In the genomic region with DNA sequence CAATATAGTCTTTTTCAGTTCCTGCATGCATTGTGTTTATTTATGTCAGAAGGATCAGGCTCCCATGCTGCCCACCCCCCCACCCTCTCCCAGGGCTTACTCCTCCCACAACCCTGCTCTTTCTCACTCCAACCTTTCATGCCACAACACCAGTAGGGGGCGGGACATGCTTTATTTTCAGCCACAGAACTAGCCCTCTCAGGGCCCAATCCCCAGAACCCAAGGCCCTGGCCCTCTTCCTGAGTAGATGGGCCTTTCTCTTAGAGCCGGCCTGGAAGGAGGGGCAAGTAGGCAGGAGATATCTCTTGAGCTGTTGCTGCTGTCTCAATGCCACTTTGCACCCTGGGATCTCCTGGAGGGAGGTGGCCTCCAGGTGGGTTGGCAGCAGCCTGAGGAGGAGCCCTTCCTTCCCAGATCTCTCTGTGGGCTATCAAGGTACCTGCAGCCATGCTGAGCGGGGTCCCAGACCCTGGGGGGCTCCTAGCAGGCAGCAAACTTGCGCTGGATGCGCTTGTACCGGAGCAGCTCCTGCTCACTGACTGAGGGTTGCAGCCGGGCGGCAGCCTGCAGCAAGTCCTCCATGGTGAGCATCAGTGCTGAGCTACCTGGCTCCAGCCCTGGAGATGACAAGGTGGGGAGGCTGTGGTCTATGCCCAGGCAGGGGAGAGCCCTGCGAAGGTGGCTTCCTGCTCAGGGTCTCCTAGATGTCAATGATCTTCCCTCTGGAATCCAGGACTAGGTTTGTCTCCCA, we compare ENCODE assay signal across 8 cellular contexts. TPM values are rescaled to one million over a fixed set of nuclear protein-coding genes. Genes with fewer than 3 reads are reported as not detected.
DNase-seq lines count a peak whose midpoint lies in the region; ATAC-seq, FAIRE-seq and TF ChIP-seq lines count a peak whose summit lies in the region.

No MANE protein-coding gene starts in this region.

- H3K79me2 ChIP-seq in GM23338 (replicated peaks; ENCODE audit: insufficient read depth) (no peaks in the 10 kb centered on the region), H1 (ENCODE audit: control insufficient read depth in 1 of 2, insufficient read depth in 2 of 2, low read length in 2 of 2) (no peaks in the 10 kb centered on the region)

- no peaks in the 10 kb centered on the region for H3K9me2 ChIP-seq in GM23338 (ENCODE audit: insufficient read depth)

- TF ChIP-seq RAD21 in H1 (IDR thresholded peaks at IDR 0.05 in 1 of 2, conservative IDR thresholded peaks at IDR 0.05 in 1 of 2; ENCODE audit: low read depth in 2 of 2, low read length in 2 of 2), result peak; percentile 69 to 79

- no peak overlapping the region for H3K27ac ChIP-seq in GM23338 (ENCODE audit: low read depth)
- no peak overlapping the region for H3K27ac ChIP-seq in H1 (ENCODE audit: low read depth, low read length)
- H3K27ac ChIP-seq in substantia nigra (ENCODE audit: low read depth, low read length, poor library complexity, severe bottlenecking), result no peak overlapping the region

- no peak overlapping the region for H3K9ac ChIP-seq in H1 (replicated peaks in 1 of 4; ENCODE audit: extremely low read depth in 1 of 4, low read depth in 3 of 4, low read length in 3 of 4)

- no peak overlapping the region for H3K4me3 ChIP-seq in BE2C (ENCODE audit: low read depth, low read length)
- H3K4me3 ChIP-seq in GM23338, result no peak overlapping the region
- H3K4me3 ChIP-seq in H1 (ENCODE audit: extremely low read depth in 1 of 4, insufficient read depth in 2 of 4, low read depth in 3 of 4, low read length in 4 of 4), result no peak overlapping the region

- no peak overlapping the region for H2BK120ac ChIP-seq in H1 (replicated peaks; ENCODE audit: low read depth, low read length)

- peaks cover 3% of the 10 kb centered on the region; the same call in 2 of the 3 replicates for H3K36me3 Mint-ChIP-seq in GM23338 (ENCODE audit: low read depth)
- peaks cover 46 to 61% of the 10 kb centered on the region in 2 donors for H3K36me3 Mint-ChIP-seq in stimulated activated naive B cell treated with anti-CD40 and anti-IgM and Interleukin-4, amounts not matched to agents 10 μg/mL and 1 μg/mL and 100 μg/mL, for 72 hours
- peaks cover 21% of the 10 kb centered on the region for H3K36me3 Mint-ChIP-seq in mesothelial cell of epicardium

- H2BK12ac ChIP-seq in H1 (ENCODE audit: low read depth, low read length), result 0 out of 2 replicates have a peak overlapping the region, but pooled peaks have one; percentile 68

- H3K18ac ChIP-seq in H1 (ENCODE audit: extremely low read depth, low read length), result peak overlapping the region; percentile 71; the same call in 1 of the 2 replicates

- H2AFZ ChIP-seq in GM23338, result no peak overlapping the region
- H2AFZ ChIP-seq in H1 (ENCODE audit: low read length), result no peak overlapping the region

- H3K9me3 Mint-ChIP-seq in GM23338 (no peaks in the 10 kb centered on the region), mesothelial cell of epicardium (no peaks in the 10 kb centered on the region)
- H3K9me3 Mint-ChIP-seq in stimulated activated naive B cell treated with anti-CD40 and anti-IgM and Interleukin-4, amounts not matched to agents 10 μg/mL and 1 μg/mL and 100 μg/mL, for 72 hours, result no peaks in the 10 kb centered on the region

- H3K4ac ChIP-seq in H1 (replicated peaks; ENCODE audit: insufficient read length, low read depth, low read length), result no peak overlapping the region

- H3K23me2 ChIP-seq in H1 (ENCODE audit: low read depth, low read length), result peaks cover 10% of the 10 kb centered on the region

- FAIRE-seq in H1 (lab: Jason Lieb, UNC), result no peak

- H4K20me1 ChIP-seq in GM23338 (replicated peaks; ENCODE audit: insufficient read depth) (no peaks in the 10 kb centered on the region), H1 (replicated peaks in 1 of 2; ENCODE audit: control insufficient read depth in 1 of 2, insufficient read depth in 2 of 2, low read length in 2 of 2) (peaks cover 0 to 2% of the 10 kb centered on the region in 2 experiments)

- H3K36me3 ChIP-seq in BE2C (peaks cover 6% of the 10 kb centered on the region), GM23338 (ENCODE audit: insufficient read depth) (no peaks in the 10 kb centered on the region; the same call in 1 of the 2 replicates), H1 (ENCODE audit: control insufficient read depth in 2 of 4, insufficient read depth in 4 of 4, low read length in 3 of 4) (peaks cover 0 to 2% (median 0%) of the 10 kb centered on the region in 4 experiments; a peak in 1 of 8 replicates)

- POLR2A ChIA-PET in H1 (lab: Charles Lee; ENCODE audit: partially characterized antibody), result interaction anchor here (0.6 to 5.3 kb wide), 18 partner anchors 11 to 158 kb away, joined by 3 to 27 read pairs (median 4); partner anchors contain the start of genes CNPY3, CUL7, PEX6 and PPP2R5D

- H3F3A ChIP-seq in GM23338 (replicated peaks; ENCODE audit: low read depth), result peaks cover 17% of the 10 kb centered on the region; the same call in 1 of the 2 replicates

- H3K79me1 ChIP-seq in H1 (ENCODE audit: low read depth, low read length), result no peaks in the 10 kb centered on the region; the same call in 1 of the 2 replicates

- 78% methylated on average over 9 of the region's 9 CpGs; no CpG with 5 or more reads in 1 of the 2 experiments for WGBS in H1 (ENCODE audit: extremely low coverage in 1 of 2, insufficient coverage in 1 of 2, insufficient read length in 1 of 2, insufficient replicate concordance in 2 of 2, low coverage in 1 of 2, low lambda C conversion rate in 2 of 2, missing lambda C conversion rate in 1 of 2), 2 experiments

- H4K91ac ChIP-seq in H1 (replicated peaks; ENCODE audit: insufficient read length, low read length), result no peak overlapping the region

- no peak overlapping the region for H2BK15ac ChIP-seq in H1 (ENCODE audit: low read length)

- H3K4me3 Mint-ChIP-seq in GM23338, result no peak overlapping the region
- no peak overlapping the region for H3K4me3 Mint-ChIP-seq in stimulated activated naive B cell treated with anti-CD40 and anti-IgM and Interleukin-4, amounts not matched to agents 10 μg/mL and 1 μg/mL and 100 μg/mL, for 72 hours
- no peak overlapping the region for H3K4me3 Mint-ChIP-seq in mesothelial cell of epicardium

- no peak overlapping the region for H3K27ac Mint-ChIP-seq in GM23338
- H3K27ac Mint-ChIP-seq in stimulated activated naive B cell treated with anti-CD40 and anti-IgM and Interleukin-4, amounts not matched to agents 10 μg/mL and 1 μg/mL and 100 μg/mL, for 72 hours, result no peak overlapping the region
- no peak overlapping the region for H3K27ac Mint-ChIP-seq in mesothelial cell of epicardium

- no peaks in the 10 kb centered on the region for H3K27me3 ChIP-seq in BE2C
- peaks cover 21% of the 10 kb centered on the region for H3K27me3 ChIP-seq in GM23338 (ENCODE audit: insufficient read depth)
- H3K27me3 ChIP-seq in H1 (replicated peaks in 1 of 4; ENCODE audit: control insufficient read depth in 3 of 4, extremely low read depth in 1 of 4, insufficient read depth in 3 of 4, low read length in 3 of 4), result peaks cover 0 to 13% (median 10%) of the 10 kb centered on the region in 4 experiments; a peak in 5 of 7 replicates

- no peak overlapping the region for H2BK20ac ChIP-seq in H1 (ENCODE audit: low read length)

- peak; percentile 53 for TF ChIP-seq CTCF in BE2C (IDR thresholded peaks at IDR 0.05; ENCODE audit: low read depth, low read length)
- peak; percentile 52 to 79 for TF ChIP-seq CTCF in GM23338 (conservative IDR thresholded peaks at IDR 0.05; ENCODE audit: low read depth in 2 of 2)
- TF ChIP-seq CTCF in H1 (IDR thresholded peaks at IDR 0.05; ENCODE audit: control extremely low read depth in 1 of 3, insufficient read depth in 1 of 3, low read depth in 1 of 3, low read length in 3 of 3), result peak in 2 of 3 experiments; percentile 50 to 63; a peak in 3 of 4 replicates
- no peak for TF ChIP-seq CTCF in mesothelial cell of epicardium (IDR thresholded peaks at IDR 0.05; ENCODE audit: unreplicated experiment)

- CTCF ChIA-PET in H1 (lab: Charles Lee; ENCODE audit: partially characterized antibody), result interaction anchor here (0.6 to 4.3 kb wide), 33 partner anchors 8 to 392 kb away, joined by 3 to 33 read pairs (median 5); partner anchors contain the start of genes CNPY3, PEX6 and PPP2R5D

- peak; percentile 67 for ATAC-seq in GM23338
- ATAC-seq in stimulated activated naive B cell treated with anti-CD40 and anti-IgM and Interleukin-4, amounts not matched to agents 10 μg/mL and 1 μg/mL and 100 μg/mL, for 72 hours (replicated peaks), result peak; percentile 46 to 48

- H3K4me2 ChIP-seq in GM23338 (no peak overlapping the region), H1 (ENCODE audit: insufficient read depth in 1 of 2, low read depth in 2 of 2, low read length in 2 of 2) (no peak overlapping the region)

- H3K4me1 Mint-ChIP-seq in GM23338 (peaks cover 10% of the 10 kb centered on the region; the same call in 2 of the 3 replicates), mesothelial cell of epicardium (peaks cover 13% of the 10 kb centered on the region)
- peaks cover 20 to 21% of the 10 kb centered on the region in 2 donors for H3K4me1 Mint-ChIP-seq in stimulated activated naive B cell treated with anti-CD40 and anti-IgM and Interleukin-4, amounts not matched to agents 10 μg/mL and 1 μg/mL and 100 μg/mL, for 72 hours

- no peak for TF ChIP-seq POLR2A in H1 (IDR thresholded peaks at IDR 0.05; ENCODE audit: control extremely low read depth in 1 of 2, low read depth in 2 of 2, low read length in 2 of 2)

- H3K27me3 Mint-ChIP-seq in GM23338 (ENCODE audit: insufficient read depth, low read depth, poor library complexity) (peaks cover 30% of the 10 kb centered on the region), mesothelial cell of epicardium (ENCODE audit: low read depth) (peaks cover 29% of the 10 kb centered on the region)
- peaks cover 5 to 20% of the 10 kb centered on the region in 2 donors for H3K27me3 Mint-ChIP-seq in stimulated activated naive B cell treated with anti-CD40 and anti-IgM and Interleukin-4, amounts not matched to agents 10 μg/mL and 1 μg/mL and 100 μg/mL, for 72 hours

- no peak overlapping the region for H3K14ac ChIP-seq in H1 (ENCODE audit: insufficient read length)

- DNase-seq in BE2C, result peak; percentile 70
- DNase-seq in GM23338 (ENCODE audit: low spot score), result peak; percentile 96
- peak; percentile 36 for DNase-seq in RPMI7951 (ENCODE audit: low read depth)
- DNase-seq in H1 (ENCODE audit: low read depth in 1 of 2, low spot score in 2 of 2), result peak; percentile 64 to 82
- no peak for DNase-seq in stimulated activated naive B cell treated with anti-CD40 and anti-IgM and Interleukin-4, amounts not matched to agents 10 μg/mL and 1 μg/mL and 100 μg/mL, for 72 hours
- no peak for DNase-seq in mesothelial cell of epicardium (ENCODE audit: low spot score in 2 of 2, unreplicated experiment in 2 of 2)
- no peak for DNase-seq in substantia nigra (lab: John Stamatoyannopoulos, UW)
- no peak for DNase-seq in putamen (ENCODE audit: low spot score)

- H2AK5ac ChIP-seq in H1 (ENCODE audit: low read depth, low read length), result no peak overlapping the region

- H2BK5ac ChIP-seq in H1 (ENCODE audit: low read depth, low read length), result no peak overlapping the region; the same call in 1 of the 2 replicates

- no peak for TF ChIP-seq EP300 in H1 (IDR thresholded peaks at IDR 0.05; ENCODE audit: borderline replicate concordance in 1 of 2, low read depth in 2 of 2, low read length in 2 of 2)

- H4K5ac ChIP-seq in H1 (ENCODE audit: insufficient read length, low read depth, low read length), result no peak overlapping the region

- no peak overlapping the region for H3K56ac ChIP-seq in H1 (replicated peaks; ENCODE audit: insufficient read length, low read depth, low read length)

- no peak overlapping the region for H3K23ac ChIP-seq in H1 (ENCODE audit: insufficient read length)

- peak overlapping the region; percentile 26; the same call in 1 of the 2 replicates for H4K8ac ChIP-seq in H1 (ENCODE audit: extremely low read depth, insufficient read depth, low read length)

- H3K4me1 ChIP-seq in BE2C, result no peaks in the 10 kb centered on the region
- peaks cover 7% of the 10 kb centered on the region; the same call in 1 of the 2 replicates for H3K4me1 ChIP-seq in GM23338 (ENCODE audit: insufficient read depth)
- H3K4me1 ChIP-seq in H1 (replicated peaks in 1 of 4; ENCODE audit: control insufficient read depth in 3 of 4, insufficient read depth in 4 of 4, low read length in 3 of 4), result peaks cover 0 to 10% (median 6%) of the 10 kb centered on the region in 4 experiments; a peak in 5 of 7 replicates

- no peaks in the 10 kb centered on the region for H3K9me3 ChIP-seq in BE2C
- H3K9me3 ChIP-seq in H1 (ENCODE audit: insufficient read depth in 2 of 2, low read depth in 1 of 2, low read length in 1 of 2), result no peaks in the 10 kb centered on the region

RNA-seq across cellular contexts. Expression of gene GNMT, which starts 3.5 kb away (rescaled TPM):
- polyA plus RNA-seq in BE2C (2012; ENCODE audit: insufficient read depth, insufficient read length, low read depth), result 0.42 TPM
- total RNA-seq in GM23338 (2014; rRNA removed; shearing (Covaris generic)), result not detected in 2 replicates
- polyA plus RNA-seq in GM23338 (2016; fragmentation: Nextera tagmentation; extraction: Ambion mirVana) (0.52 and 2.5 TPM in 2 replicates), H1 (2011; rRNA removed) (3.4 and 4.3 TPM in 2 replicates)
- 0.12 TPM in 1 of 2 replicates, not detected in the other for total RNA-seq in RPMI7951 (2014; rRNA removed; shearing (Covaris generic))
- total RNA-seq in H1 (2021; fragmentation: NEBNext Ultra II Directional; extraction: Animal tissue kit (Norgen Biotek cat#: 25700)), result 1.8 TPM in 2 replicates
- 3.4 TPM for polyA plus RNA-seq in H1 (2011; cell fraction: cytosol; rRNA removed)
- 4.2 TPM for polyA plus RNA-seq in H1 (2011; cell fraction: nucleus; rRNA removed)
- polyA plus RNA-seq in H1 (2012, experiment 1 of 2), result 1.0 to 3.1 TPM (median 2.3 TPM) in 4 replicates
- polyA plus RNA-seq in H1 (2012, experiment 2 of 2), result 2.0 TPM
- 1.3 TPM for polyA plus RNA-seq in H1 (2013, experiment 1 of 2)
- 0.85 TPM for polyA plus RNA-seq in H1 (2013, experiment 2 of 2)
- polyA minus RNA-seq in H1 (2011; rRNA and poly(A)+ RNA removed), result 1.0 and 1.6 TPM in 2 replicates
- 1.1 TPM for polyA minus RNA-seq in H1 (2011; cell fraction: cytosol; rRNA and poly(A)+ RNA removed)
- polyA minus RNA-seq in H1 (2011; cell fraction: nucleus; rRNA and poly(A)+ RNA removed), result 1.2 TPM
- total RNA-seq in mesothelial cell of epicardium, result 1.2 to 1.7 TPM (median 1.4 TPM) in 3 replicates

RNA-seq across cellular contexts. Expression of gene PEX6, which starts 15.0 kb away (rescaled TPM):
- polyA plus RNA-seq in BE2C (2012; ENCODE audit: insufficient read depth, insufficient read length, low read depth), result 23.2 TPM
- total RNA-seq in GM23338 (2014; rRNA removed; shearing (Covaris generic)), result 24.8 and 25.1 TPM in 2 replicates
- polyA plus RNA-seq in GM23338 (2016; fragmentation: Nextera tagmentation; extraction: Ambion mirVana), result 5.2 and 6.5 TPM in 2 replicates
- 16.5 and 18.1 TPM in 2 replicates for total RNA-seq in RPMI7951 (2014; rRNA removed; shearing (Covaris generic))
- 11.7 and 12.5 TPM in 2 replicates for total RNA-seq in H1 (2021; fragmentation: NEBNext Ultra II Directional; extraction: Animal tissue kit (Norgen Biotek cat#: 25700))
- 6.4 and 11.6 TPM in 2 replicates for polyA plus RNA-seq in H1 (2011; rRNA removed)
- 9.2 TPM for polyA plus RNA-seq in H1 (2011; cell fraction: cytosol; rRNA removed)
- polyA plus RNA-seq in H1 (2011; cell fraction: nucleus; rRNA removed), result 29.3 TPM
- 8.5 to 13.3 TPM (median 13.1 TPM) in 4 replicates for polyA plus RNA-seq in H1 (2012, experiment 1 of 2)
- 13.0 TPM for polyA plus RNA-seq in H1 (2012, experiment 2 of 2)
- polyA plus RNA-seq in H1 (2013, experiment 1 of 2), result 5.4 TPM
- polyA plus RNA-seq in H1 (2013, experiment 2 of 2), result 4.6 TPM
- 7.5 and 10.5 TPM in 2 replicates for polyA minus RNA-seq in H1 (2011; rRNA and poly(A)+ RNA removed)
- polyA minus RNA-seq in H1 (2011; cell fraction: cytosol; rRNA and poly(A)+ RNA removed), result 9.2 TPM
- polyA minus RNA-seq in H1 (2011; cell fraction: nucleus; rRNA and poly(A)+ RNA removed), result 7.4 TPM
- total RNA-seq in mesothelial cell of epicardium, result 31.2 to 32.9 TPM (median 32.3 TPM) in 3 replicates

RNA-seq across cellular contexts. Expression of gene PPP2R5D, which starts 20.3 kb away (rescaled TPM):
- polyA plus RNA-seq in BE2C (2012; ENCODE audit: insufficient read depth, insufficient read length, low read depth), result 63.3 TPM
- total RNA-seq in GM23338 (2014; rRNA removed; shearing (Covaris generic)), result 49.9 and 55.3 TPM in 2 replicates
- polyA plus RNA-seq in GM23338 (2016; fragmentation: Nextera tagmentation; extraction: Ambion mirVana) (16.5 and 20.0 TPM in 2 replicates), H1 (2011; rRNA removed) (55.7 and 68.1 TPM in 2 replicates)
- 81.0 and 98.6 TPM in 2 replicates for total RNA-seq in RPMI7951 (2014; rRNA removed; shearing (Covaris generic))
- 52.1 and 52.4 TPM in 2 replicates for total RNA-seq in H1 (2021; fragmentation: NEBNext Ultra II Directional; extraction: Animal tissue kit (Norgen Biotek cat#: 25700))
- 62.8 TPM for polyA plus RNA-seq in H1 (2011; cell fraction: cytosol; rRNA removed)
- polyA plus RNA-seq in H1 (2011; cell fraction: nucleus; rRNA removed), result 84.9 TPM
- 53.0 to 61.3 TPM (median 58.4 TPM) in 4 replicates for polyA plus RNA-seq in H1 (2012, experiment 1 of 2)
- 57.5 TPM for polyA plus RNA-seq in H1 (2012, experiment 2 of 2)
- polyA plus RNA-seq in H1 (2013, experiment 1 of 2), result 40.6 TPM
- polyA plus RNA-seq in H1 (2013, experiment 2 of 2), result 38.3 TPM
- 86.8 and 99.6 TPM in 2 replicates for polyA minus RNA-seq in H1 (2011; rRNA and poly(A)+ RNA removed)
- polyA minus RNA-seq in H1 (2011; cell fraction: cytosol; rRNA and poly(A)+ RNA removed), result 27.6 TPM
- polyA minus RNA-seq in H1 (2011; cell fraction: nucleus; rRNA and poly(A)+ RNA removed), result 26.3 TPM
- total RNA-seq in mesothelial cell of epicardium, result 45.1 to 46.3 TPM (median 46.2 TPM) in 3 replicates

RNA-seq across cellular contexts. Expression of gene CNPY3, which starts 34.8 kb away (rescaled TPM):
- 63.3 TPM for polyA plus RNA-seq in BE2C (2012; ENCODE audit: insufficient read depth, insufficient read length, low read depth)
- total RNA-seq in GM23338 (2014; rRNA removed; shearing (Covaris generic)), result 66.3 and 67.0 TPM in 2 replicates
- 68.5 and 74.5 TPM in 2 replicates for polyA plus RNA-seq in GM23338 (2016; fragmentation: Nextera tagmentation; extraction: Ambion mirVana)
- total RNA-seq in RPMI7951 (2014; rRNA removed; shearing (Covaris generic)), result 70.0 and 83.3 TPM in 2 replicates
- total RNA-seq in H1 (2021; fragmentation: NEBNext Ultra II Directional; extraction: Animal tissue kit (Norgen Biotek cat#: 25700)), result 64.5 and 67.9 TPM in 2 replicates
- polyA plus RNA-seq in H1 (2011; rRNA removed), result 49.6 and 64.1 TPM in 2 replicates
- polyA plus RNA-seq in H1 (2011; cell fraction: cytosol; rRNA removed), result 60.8 TPM
- 51.3 TPM for polyA plus RNA-seq in H1 (2011; cell fraction: nucleus; rRNA removed)
- 61.8 to 73.0 TPM (median 65.9 TPM) in 4 replicates for polyA plus RNA-seq in H1 (2012, experiment 1 of 2)
- 69.9 TPM for polyA plus RNA-seq in H1 (2012, experiment 2 of 2)
- polyA plus RNA-seq in H1 (2013, experiment 1 of 2), result 65.9 TPM
- 80.1 TPM for polyA plus RNA-seq in H1 (2013, experiment 2 of 2)
- 26.1 and 34.2 TPM in 2 replicates for polyA minus RNA-seq in H1 (2011; rRNA and poly(A)+ RNA removed)
- 27.1 TPM for polyA minus RNA-seq in H1 (2011; cell fraction: cytosol; rRNA and poly(A)+ RNA removed)
- 16.9 TPM for polyA minus RNA-seq in H1 (2011; cell fraction: nucleus; rRNA and poly(A)+ RNA removed)
- total RNA-seq in mesothelial cell of epicardium, result 61.0 to 64.4 TPM (median 61.6 TPM) in 3 replicates

RNA-seq across cellular contexts. Expression of gene PTCRA, which starts 48.2 kb away (rescaled TPM):
- polyA plus RNA-seq in BE2C (2012; ENCODE audit: insufficient read depth, insufficient read length, low read depth), result not detected
- total RNA-seq in GM23338 (2014; rRNA removed; shearing (Covaris generic)), result not detected in 2 replicates
- polyA plus RNA-seq in GM23338 (2016; fragmentation: Nextera tagmentation; extraction: Ambion mirVana) (0.30 TPM in 1 of 2 replicates, not detected in the other), H1 (2011; rRNA removed) (not detected in 2 replicates)
- total RNA-seq in RPMI7951 (2014; rRNA removed; shearing (Covaris generic)), result not detected in 2 replicates
- total RNA-seq in H1 (2021; fragmentation: NEBNext Ultra II Directional; extraction: Animal tissue kit (Norgen Biotek cat#: 25700)), result not detected in 2 replicates
- not detected for polyA plus RNA-seq in H1 (2011; cell fraction: cytosol; rRNA removed)
- not detected for polyA plus RNA-seq in H1 (2011; cell fraction: nucleus; rRNA removed)
- not detected in 4 replicates for polyA plus RNA-seq in H1 (2012, experiment 1 of 2)
- polyA plus RNA-seq in H1 (2012, experiment 2 of 2), result not detected
- polyA plus RNA-seq in H1 (2013, experiment 1 of 2), result not detected
- not detected for polyA plus RNA-seq in H1 (2013, experiment 2 of 2)
- not detected in 2 replicates for polyA minus RNA-seq in H1 (2011; rRNA and poly(A)+ RNA removed)
- not detected for polyA minus RNA-seq in H1 (2011; cell fraction: cytosol; rRNA and poly(A)+ RNA removed)
- polyA minus RNA-seq in H1 (2011; cell fraction: nucleus; rRNA and poly(A)+ RNA removed), result not detected
- total RNA-seq in mesothelial cell of epicardium, result not detected in 3 replicates

Comparison
In these comparisons a context has a peak if more than half of its experiments do, and no peak if none do; other contexts are left out.
1. DNase-seq: peak in BE2C (single experiment), GM23338 (single experiment), RPMI7951 (single experiment) and H1 (2 of 2); none in stimulated activated naive B cell treated with anti-CD40 and anti-IgM and Interleukin-4, amounts not matched to agents 10 μg/mL and 1 μg/mL and 100 μg/mL, for 72 hours (single experiment), mesothelial cell of epicardium (0 of 2), substantia nigra (0 of 49) and putamen (single experiment).